In genomic region chr2:36789181-36789804, GRCh38 we compare ENCODE assay signal across 27 cellular contexts.
DNase-seq lines count a peak whose midpoint lies in the region; ATAC-seq, FAIRE-seq and TF ChIP-seq lines count a peak whose summit lies in the region.
"Had no signal": no experiment of that assay in that cellular context is flagged by ENCODE, and none has a peak within 500 bp of the region (broad histone marks: within the 10 kb centered on the region; RNA-seq: fewer than 3 reads in every experiment).

No MANE protein-coding gene starts in this region.

- H3K4me1 ChIP-seq in GM23338 (ENCODE audit: insufficient read depth) (peaks cover 21% of the 10 kb centered on the region), OCI-LY3 (ENCODE audit: low read length) (peaks cover 47% of the 10 kb centered on the region), testis (no peaks in the 10 kb centered on the region)
- H3K4me1 ChIP-seq: BE2C, HAP-1, stomach had no signal

- no peak overlapping the region for H3K4me3 Mint-ChIP-seq in GM23338
- peak overlapping the region; percentile 13 for H3K4me3 Mint-ChIP-seq in natural killer cell treated with Interleukin-12 subunit alpha and Interleukin-12 subunit beta and Interleukin-15 and Interleukin-18, amount 100 ng/mL, for 72 hours
- H3K4me3 Mint-ChIP-seq: activated T-cell treated with anti-CD3 and anti-CD28 coated beads, Interleukin-2, amount 50 U/mL, for 4 hours; brain; naive B cell had no signal

- no peak for ATAC-seq in GM23338
- ATAC-seq in natural killer cell treated with Interleukin-12 subunit alpha and Interleukin-12 subunit beta and Interleukin-15 and Interleukin-18, amount 100 ng/mL, for 72 hours = peak; percentile 18 to 52
- ATAC-seq: activated T-cell treated with anti-CD3 and anti-CD28 coated beads, Interleukin-2, amount 50 U/mL, for 4 hours; Panc1 had no signal

- H3K9ac ChIP-seq in OCI-LY3 (ENCODE audit: low read length) = peak overlapping the region; percentile 51

- TF ChIP-seq CTCF in GM23338 (conservative IDR thresholded peaks at IDR 0.05; ENCODE audit: low read depth in 2 of 2) = no peak
- no peak for TF ChIP-seq CTCF in OCI-LY3 (IDR thresholded peaks at IDR 0.05; ENCODE audit: low read depth, low read length)
- no peak for TF ChIP-seq CTCF in testis (IDR thresholded peaks at IDR 0.05)

- H3K27ac ChIP-seq in GM23338 (ENCODE audit: low read depth) = no peak overlapping the region
- H3K27ac ChIP-seq in OCI-LY3 (ENCODE audit: low read length) = peak overlapping the region; percentile 58
- H3K27ac ChIP-seq in testis = no peak overlapping the region
- H3K27ac ChIP-seq: stomach, transverse colon, VCaP had no signal

- no peaks in the 10 kb centered on the region for H3F3A ChIP-seq in GM23338 (replicated peaks; ENCODE audit: low read depth)

- H3K9me3 Mint-ChIP-seq in GM23338 = no peaks in the 10 kb centered on the region
- no peaks in the 10 kb centered on the region for H3K9me3 Mint-ChIP-seq in natural killer cell treated with Interleukin-12 subunit alpha and Interleukin-12 subunit beta and Interleukin-15 and Interleukin-18, amount 100 ng/mL, for 72 hours
- H3K9me3 Mint-ChIP-seq: activated T-cell treated with anti-CD3 and anti-CD28 coated beads, Interleukin-2, amount 50 U/mL, for 4 hours; brain; naive B cell had no signal

- no peaks in the 10 kb centered on the region for H3K36me3 Mint-ChIP-seq in GM23338 (ENCODE audit: low read depth)
- H3K36me3 Mint-ChIP-seq in natural killer cell treated with Interleukin-12 subunit alpha and Interleukin-12 subunit beta and Interleukin-15 and Interleukin-18, amount 100 ng/mL, for 72 hours = no peaks in the 10 kb centered on the region
- H3K36me3 Mint-ChIP-seq: brain, naive B cell had no signal

- H3K9me3 ChIP-seq in OCI-LY3 (ENCODE audit: insufficient read depth, low read length) = no peaks in the 10 kb centered on the region
- no peaks in the 10 kb centered on the region for H3K9me3 ChIP-seq in testis
- H3K9me3 ChIP-seq: BE2C, HAP-1, stomach, transverse colon had no signal

- no peak overlapping the region for H3K27ac Mint-ChIP-seq in GM23338
- peak overlapping the region in 1 of 2 donors; percentile 28 for H3K27ac Mint-ChIP-seq in natural killer cell treated with Interleukin-12 subunit alpha and Interleukin-12 subunit beta and Interleukin-15 and Interleukin-18, amount 100 ng/mL, for 72 hours

- H3K79me2 ChIP-seq in GM23338 (replicated peaks; ENCODE audit: insufficient read depth) (no peaks in the 10 kb centered on the region), OCI-LY3 (ENCODE audit: low read length) (no peaks in the 10 kb centered on the region)

- H3K36me3 ChIP-seq in GM23338 (ENCODE audit: insufficient read depth) (no peaks in the 10 kb centered on the region), OCI-LY3 (replicated peaks; ENCODE audit: low read depth, low read length) (no peaks in the 10 kb centered on the region), testis (ENCODE audit: low read depth, missing control alignments) (no peaks in the 10 kb centered on the region)
- H3K36me3 ChIP-seq: BE2C, HAP-1, stomach, transverse colon had no signal

- no peak overlapping the region for H3K4me2 ChIP-seq in GM23338
- peak overlapping the region; percentile 95 for H3K4me2 ChIP-seq in OCI-LY3 (ENCODE audit: low read length)

- DNase-seq in GM12891 (ENCODE audit: insufficient read length, low spot score) (no peak), GM23338 (ENCODE audit: low spot score) (no peak), testis (no peak)
- DNase-seq in natural killer cell treated with Interleukin-12 subunit alpha and Interleukin-12 subunit beta and Interleukin-15 and Interleukin-18, amount 100 ng/mL, for 72 hours (ENCODE audit: low spot score) = no peak
- DNase-seq in activated naive CD4-positive, alpha-beta T cell treated with anti-CD3 and anti-CD28 coated beads, Interleukin-2, amount 50 U/mL, for 16 hours = no peak
- DNase-seq in stimulated activated CD4-positive, alpha-beta T cell treated with anti-CD3 and anti-CD28 coated beads, Interleukin-1b, Interleukin-23, amount 100 ng/mL, for 48 hours = no peak
- DNase-seq: ACHN; activated CD4-positive, alpha-beta T cell treated with anti-CD3 and anti-CD28 coated beads for 48 hours; activated naive CD4-positive, alpha-beta T cell; activated T-cell treated with anti-CD3 and anti-CD28 coated beads, Interleukin-2, amount 50 U/mL, for 4 hours; BE2C; KG1; naive B cell; NCI-H1436 treated with DMSO at 0.1 percent for 48 hours; NCI-H446; NCI-H82; occipital lobe; SHP77; stomach; transverse colon had no signal

- no peaks in the 10 kb centered on the region for H3K27me3 ChIP-seq in GM23338 (ENCODE audit: insufficient read depth)
- H3K27me3 ChIP-seq in OCI-LY3 (ENCODE audit: low read depth, low read length) = no peaks in the 10 kb centered on the region
- H3K27me3 ChIP-seq in testis = no peaks in the 10 kb centered on the region
- H3K27me3 ChIP-seq: stomach, transverse colon had no signal

- TF ChIP-seq POLR2A in GM12891 (IDR thresholded peaks at IDR 0.05; ENCODE audit: low read depth, low read length) (no peak), testis (IDR thresholded peaks at IDR 0.05) (no peak)

- H3K4me3 ChIP-seq in GM23338 = no peak overlapping the region
- H3K4me3 ChIP-seq in OCI-LY3 (ENCODE audit: low read length) = peak overlapping the region; percentile 66
- H3K4me3 ChIP-seq in testis = no peak overlapping the region
- H3K4me3 ChIP-seq: HAP-1, stomach, transverse colon had no signal

- H2AFZ ChIP-seq in GM23338 = peak overlapping the region; percentile 67; the same call in 1 of the 2 replicates
- H2AFZ ChIP-seq in OCI-LY3 (ENCODE audit: low read depth, low read length) = peak overlapping the region; percentile 91

- H4K20me1 ChIP-seq in GM23338 (replicated peaks; ENCODE audit: insufficient read depth) (no peaks in the 10 kb centered on the region), OCI-LY3 (ENCODE audit: insufficient read depth, low read length) (no peaks in the 10 kb centered on the region)

- no peaks in the 10 kb centered on the region for H3K9me2 ChIP-seq in GM23338 (ENCODE audit: insufficient read depth)

- intact Hi-C loops in testis (cut with DNase I; ENCODE audit: low total_unique reads) = no loop called here

- peaks cover 3% of the 10 kb centered on the region for H3K27me3 Mint-ChIP-seq in GM23338 (ENCODE audit: insufficient read depth, low read depth, poor library complexity)
- no peaks in the 10 kb centered on the region for H3K27me3 Mint-ChIP-seq in natural killer cell treated with Interleukin-12 subunit alpha and Interleukin-12 subunit beta and Interleukin-15 and Interleukin-18, amount 100 ng/mL, for 72 hours
- H3K27me3 Mint-ChIP-seq: naive B cell had no signal

- H3K4me1 Mint-ChIP-seq in GM23338 = peaks cover 29% of the 10 kb centered on the region
- peaks cover 23 to 43% of the 10 kb centered on the region in 2 donors for H3K4me1 Mint-ChIP-seq in natural killer cell treated with Interleukin-12 subunit alpha and Interleukin-12 subunit beta and Interleukin-15 and Interleukin-18, amount 100 ng/mL, for 72 hours (ENCODE audit: low read depth in 2 of 2)

- WGBS in testis, 2 donors = 73 to 87% methylated on average over 11 of the region's 11 CpGs

- FAIRE-seq in GM12891 (lab: Jason Lieb, UNC) = no peak
- FAIRE-seq: endothelial cell of umbilical vein, islet of Langerhans had no signal

TF ChIP-seq in GM12891, 5 proteins besides CTCF, POLR2A, EP300 and RAD21:
- TF ChIP-seq TAF1 (IDR thresholded peaks at IDR 0.05; ENCODE audit: low read depth, low read length) = no peak
- TF ChIP-seq POLR2AphosphoS5 (IDR thresholded peaks at IDR 0.05; ENCODE audit: low read depth, low read length) = no peak
- no peak for TF ChIP-seq POU2F2 (IDR thresholded peaks at IDR 0.05; ENCODE audit: low read depth, low read length)
- TF ChIP-seq SPI1 (IDR thresholded peaks at IDR 0.05; ENCODE audit: low read depth, low read length) = peak; percentile 36; the same call in 1 of the 2 replicates
- no peak for TF ChIP-seq PAX5 (IDR thresholded peaks at IDR 0.05; ENCODE audit: insufficient read depth, low read length, severe bottlenecking)

TF ChIP-seq in GM23338, 12 proteins besides CTCF, POLR2A, EP300 and RAD21:
- no peak for TF ChIP-seq REST (IDR thresholded peaks at IDR 0.05; ENCODE audit: unreplicated experiment)
- no peak for TF ChIP-seq POLR2AphosphoS5 (IDR thresholded peaks at IDR 0.05; ENCODE audit: low read depth)
